In genomic region chr6:158003910-158004695, GRCh38 we compare ENCODE assay signal across 1 cellular context.
TF ChIP-seq lines count a peak whose summit lies in the region.

No MANE protein-coding gene starts in this region.

TF ChIP-seq in K562, 482 proteins besides CTCF, POLR2A, EP300 and RAD21 (continued from another document and continues in another):
- TF ChIP-seq TFE3 (CRISPR knock-in tag; IDR thresholded peaks at IDR 0.05) (peak; percentile 65), HIVEP1 (CRISPR knock-in tag; IDR thresholded peaks at IDR 0.05) (peak; percentile 99), NFRKB (IDR thresholded peaks at IDR 0.05; ENCODE audit: low read depth) (no peak), ZNF551 (CRISPR knock-in tag; IDR thresholded peaks at IDR 0.05) (peak; percentile 76; the same call in 1 of the 2 replicates), ZNF589 (CRISPR knock-in tag; IDR thresholded peaks at IDR 0.05; ENCODE audit: low read depth) (peak; percentile 99), AFF4 (CRISPR knock-in tag; IDR thresholded peaks at IDR 0.05) (no peak), E2F3 (CRISPR knock-in tag; IDR thresholded peaks at IDR 0.05) (peak; percentile 98), RHOXF2B (CRISPR knock-in tag; conservative IDR thresholded peaks at IDR 0.05) (peak; percentile 97), ZFP30 (CRISPR knock-in tag; IDR thresholded peaks at IDR 0.05; ENCODE audit: borderline replicate concordance) (peak; percentile 73; the same call in 1 of the 2 replicates), KAT2B (IDR thresholded peaks at IDR 0.05; ENCODE audit: low read depth, low read length) (no peak), RBM17 (IDR thresholded peaks at IDR 0.05; ENCODE audit: borderline replicate concordance, low read depth, low read length) (no peak), PTTG1 (tag; IDR thresholded peaks at IDR 0.05; ENCODE audit: low read depth) (peak; percentile 99), CHD4 (IDR thresholded peaks at IDR 0.05; ENCODE audit: insufficient read depth, insufficient replicate concordance, low read depth, low read length, poor library complexity, severe bottlenecking) (no peak), ZNF41 (CRISPR knock-in tag; conservative IDR thresholded peaks at IDR 0.05) (peak; percentile 98), FOSL1 (tag; conservative IDR thresholded peaks at IDR 0.05) (peak; percentile 60), ZNF583 (CRISPR knock-in tag; IDR thresholded peaks at IDR 0.05) (peak; percentile 99), CLOCK (CRISPR knock-in tag; IDR thresholded peaks at IDR 0.05; ENCODE audit: borderline replicate concordance) (peak; percentile 91), ZFP36 (IDR thresholded peaks at IDR 0.05; ENCODE audit: low read depth, low read length, partially characterized antibody) (peak; percentile 70), ZNF408 (CRISPR knock-in tag; IDR thresholded peaks at IDR 0.05; ENCODE audit: low read depth) (no peak), DLX4 (CRISPR knock-in tag; IDR thresholded peaks at IDR 0.05) (peak; percentile 66; the same call in 1 of the 2 replicates), ZNF175 (CRISPR knock-in tag; IDR thresholded peaks at IDR 0.05; ENCODE audit: low read depth) (peak; percentile 100), ZNF3 (CRISPR knock-in tag; IDR thresholded peaks at IDR 0.05) (peak; percentile 84), ZNF347 (CRISPR knock-in tag; IDR thresholded peaks at IDR 0.05; ENCODE audit: low read depth) (peak; percentile 83; the same call in 1 of the 2 replicates), DEAF1 (CRISPR knock-in tag; IDR thresholded peaks at IDR 0.05) (peak; percentile 79), ZNF780A (CRISPR knock-in tag; IDR thresholded peaks at IDR 0.05) (peak; percentile 84; the same call in 1 of the 2 replicates), ZKSCAN3 (CRISPR knock-in tag; IDR thresholded peaks at IDR 0.05) (peak; percentile 90), ZNF57 (CRISPR knock-in tag; IDR thresholded peaks at IDR 0.05) (peak; percentile 93), MTA1 (IDR thresholded peaks at IDR 0.05; ENCODE audit: borderline replicate concordance) (0 out of 2 replicates have a peak, but pooled peaks have one; percentile 43), ETV1 (tag; conservative IDR thresholded peaks at IDR 0.05; ENCODE audit: low read depth) (peak; percentile 81), ZNF655 (CRISPR knock-in tag; IDR thresholded peaks at IDR 0.05) (peak; percentile 66; the same call in 1 of the 2 replicates), ZNF592 (IDR thresholded peaks at IDR 0.05) (peak; percentile 100), MBD1 (CRISPR knock-in tag; IDR thresholded peaks at IDR 0.05) (peak; percentile 93), FOXJ3 (CRISPR knock-in tag; IDR thresholded peaks at IDR 0.05) (no peak), SPI1 (IDR thresholded peaks at IDR 0.05; ENCODE audit: borderline replicate concordance, low read depth, low read length) (no peak; the same call in 1 of the 2 replicates)
